ENCODE assay signal across 2 cellular contexts in the genomic region with DNA sequence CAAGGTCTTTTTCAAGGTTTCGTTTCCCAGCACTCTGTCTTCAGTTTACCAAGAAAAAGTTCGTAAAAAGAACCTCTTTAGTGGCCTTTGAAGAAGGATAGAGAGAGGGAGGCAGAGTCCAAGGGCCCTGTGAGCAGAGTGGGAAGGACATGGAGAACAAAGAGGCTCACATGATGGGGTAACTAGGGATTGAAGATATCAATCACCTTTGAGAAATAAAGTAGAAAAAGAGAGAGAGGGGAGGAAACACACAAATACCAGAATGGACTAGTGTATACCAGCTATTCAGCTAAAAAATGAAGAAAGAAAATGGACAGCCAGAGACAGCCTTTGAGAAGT.
TF ChIP-seq lines count a peak whose summit lies in the region.

No MANE protein-coding gene starts in this region.

TF ChIP-seq in HepG2, 621 proteins besides CTCF, POLR2A, EP300 and RAD21 (continues in another document):
- no peak for TF ChIP-seq ZNF180 (CRISPR knock-in tag; IDR thresholded peaks at IDR 0.05; ENCODE audit: borderline replicate concordance, low read depth)
- TF ChIP-seq HOXA9 (CRISPR knock-in tag; IDR thresholded peaks at IDR 0.05; ENCODE audit: borderline replicate concordance), result no peak
- TF ChIP-seq, protein P1, sequence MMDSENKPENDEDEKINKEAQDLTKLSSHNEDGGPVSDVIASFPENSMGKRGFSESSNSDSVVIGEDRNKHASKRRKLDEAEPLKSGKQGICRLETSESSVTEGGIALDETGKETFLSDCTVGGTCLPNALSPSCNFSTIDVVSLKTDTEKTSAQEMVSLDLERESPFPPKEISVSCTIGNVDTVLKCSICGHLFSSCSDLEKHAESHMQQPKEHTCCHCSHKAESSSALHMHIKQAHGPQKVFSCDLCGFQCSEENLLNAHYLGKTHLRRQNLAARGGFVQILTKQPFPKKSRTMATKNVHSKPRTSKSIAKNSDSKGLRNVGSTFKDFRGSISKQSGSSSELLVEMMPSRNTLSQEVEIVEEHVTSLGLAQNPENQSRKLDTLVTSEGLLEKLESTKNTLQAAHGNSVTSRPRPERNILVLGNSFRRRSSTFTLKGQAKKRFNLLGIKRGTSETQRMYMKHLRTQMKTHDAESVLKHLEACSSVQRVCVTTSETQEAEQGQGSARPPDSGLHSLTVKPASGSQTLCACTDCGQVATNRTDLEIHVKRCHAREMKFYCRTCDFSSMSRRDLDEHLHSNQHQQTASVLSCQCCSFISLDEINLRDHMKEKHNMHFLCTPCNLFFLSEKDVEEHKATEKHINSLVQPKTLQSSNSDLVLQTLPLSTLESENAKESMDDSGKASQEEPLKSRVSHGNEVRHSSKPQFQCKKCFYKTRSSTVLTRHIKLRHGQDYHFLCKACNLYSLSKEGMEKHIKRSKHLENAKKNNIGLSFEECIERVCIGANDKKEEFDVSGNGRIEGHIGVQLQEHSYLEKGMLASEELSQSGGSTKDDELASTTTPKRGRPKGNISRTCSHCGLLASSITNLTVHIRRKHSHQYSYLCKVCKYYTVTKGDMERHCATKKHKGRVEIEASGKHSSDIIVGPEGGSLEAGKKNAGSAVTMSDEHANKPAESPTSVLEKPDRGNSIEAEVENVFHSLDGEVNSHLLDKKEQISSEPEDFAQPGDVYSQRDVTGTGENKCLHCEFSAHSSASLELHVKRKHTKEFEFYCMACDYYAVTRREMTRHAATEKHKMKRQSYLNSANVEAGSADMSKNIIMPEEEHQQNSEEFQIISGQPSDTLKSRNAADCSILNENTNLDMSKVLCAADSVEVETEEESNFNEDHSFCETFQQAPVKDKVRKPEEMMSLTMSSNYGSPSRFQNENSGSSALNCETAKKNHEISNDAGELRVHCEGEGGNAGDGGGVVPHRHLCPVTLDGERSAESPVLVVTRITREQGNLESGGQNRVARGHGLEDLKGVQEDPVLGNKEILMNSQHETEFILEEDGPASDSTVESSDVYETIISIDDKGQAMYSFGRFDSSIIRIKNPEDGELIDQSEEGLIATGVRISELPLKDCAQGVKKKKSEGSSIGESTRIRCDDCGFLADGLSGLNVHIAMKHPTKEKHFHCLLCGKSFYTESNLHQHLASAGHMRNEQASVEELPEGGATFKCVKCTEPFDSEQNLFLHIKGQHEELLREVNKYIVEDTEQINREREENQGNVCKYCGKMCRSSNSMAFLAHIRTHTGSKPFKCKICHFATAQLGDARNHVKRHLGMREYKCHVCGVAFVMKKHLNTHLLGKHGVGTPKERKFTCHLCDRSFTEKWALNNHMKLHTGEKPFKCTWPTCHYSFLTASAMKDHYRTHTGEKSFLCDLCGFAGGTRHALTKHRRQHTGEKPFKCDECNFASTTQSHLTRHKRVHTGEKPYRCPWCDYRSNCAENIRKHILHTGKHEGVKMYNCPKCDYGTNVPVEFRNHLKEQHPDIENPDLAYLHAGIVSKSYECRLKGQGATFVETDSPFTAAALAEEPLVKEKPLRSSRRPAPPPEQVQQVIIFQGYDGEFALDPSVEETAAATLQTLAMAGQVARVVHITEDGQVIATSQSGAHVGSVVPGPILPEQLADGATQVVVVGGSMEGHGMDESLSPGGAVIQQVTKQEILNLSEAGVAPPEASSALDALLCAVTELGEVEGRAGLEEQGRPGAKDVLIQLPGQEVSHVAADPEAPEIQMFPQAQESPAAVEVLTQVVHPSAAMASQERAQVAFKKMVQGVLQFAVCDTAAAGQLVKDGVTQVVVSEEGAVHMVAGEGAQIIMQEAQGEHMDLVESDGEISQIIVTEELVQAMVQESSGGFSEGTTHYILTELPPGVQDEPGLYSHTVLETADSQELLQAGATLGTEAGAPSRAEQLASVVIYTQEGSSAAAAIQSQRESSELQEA (CRISPR knock-in tag; IDR thresholded peaks at IDR 0.05; ENCODE audit: not compliant biosample characterization), result no peak
- no peak for TF ChIP-seq MYNN (CRISPR knock-in tag; IDR thresholded peaks at IDR 0.05; ENCODE audit: low read depth)
- no peak for TF ChIP-seq ZNF614 (CRISPR knock-in tag; IDR thresholded peaks at IDR 0.05; ENCODE audit: borderline replicate concordance)
- no peak for TF ChIP-seq TEAD2 (CRISPR knock-in tag; IDR thresholded peaks at IDR 0.05)
- 0 out of 2 replicates have a peak, but pooled peaks have one; percentile 6 for TF ChIP-seq RCOR2 (CRISPR knock-in tag; IDR thresholded peaks at IDR 0.05)
- TF ChIP-seq HMG20A (CRISPR knock-in tag; IDR thresholded peaks at IDR 0.05; ENCODE audit: borderline replicate concordance), result no peak; the same call in 1 of the 2 replicates
- no peak for TF ChIP-seq SP140L (CRISPR knock-in tag; IDR thresholded peaks at IDR 0.05; ENCODE audit: borderline replicate concordance)
- no peak for TF ChIP-seq KLF9 (CRISPR knock-in tag; IDR thresholded peaks at IDR 0.05; ENCODE audit: low read depth)
- TF ChIP-seq ZSCAN20 (CRISPR knock-in tag; IDR thresholded peaks at IDR 0.05; ENCODE audit: borderline replicate concordance), result 0 out of 2 replicates have a peak, but pooled peaks have one; percentile 37
- no peak for TF ChIP-seq MAZ (IDR thresholded peaks at IDR 0.05; ENCODE audit: borderline replicate concordance, low read depth, low read length)
- no peak for TF ChIP-seq MAZ (CRISPR knock-in tag; IDR thresholded peaks at IDR 0.05; ENCODE audit: low read depth)
- TF ChIP-seq LBX2 (CRISPR knock-in tag; IDR thresholded peaks at IDR 0.05; ENCODE audit: borderline replicate concordance), result no peak
- no peak for TF ChIP-seq FOXP4 (CRISPR knock-in tag; IDR thresholded peaks at IDR 0.05)
- TF ChIP-seq KDM5A (IDR thresholded peaks at IDR 0.05; ENCODE audit: borderline replicate concordance, low read length), result no peak
- TF ChIP-seq ZFAT (CRISPR knock-in tag; conservative IDR thresholded peaks at IDR 0.05), result 0 out of 2 replicates have a peak, but pooled peaks have one; percentile 31

TF ChIP-seq in H1, 55 proteins besides CTCF, POLR2A, EP300 and RAD21:
- TF ChIP-seq, protein P2, sequence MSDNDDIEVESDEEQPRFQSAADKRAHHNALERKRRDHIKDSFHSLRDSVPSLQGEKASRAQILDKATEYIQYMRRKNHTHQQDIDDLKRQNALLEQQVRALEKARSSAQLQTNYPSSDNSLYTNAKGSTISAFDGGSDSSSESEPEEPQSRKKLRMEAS (IDR thresholded peaks at IDR 0.05), result no peak
- TF ChIP-seq POU5F1 (IDR thresholded peaks at IDR 0.05; ENCODE audit: low read depth, low read length) (no peak), GTF2F1 (IDR thresholded peaks at IDR 0.05; ENCODE audit: borderline replicate concordance, low read depth, low read length) (no peak), SIX5 (IDR thresholded peaks at IDR 0.05; ENCODE audit: low read depth, low read length) (no peak), TBP (IDR thresholded peaks at IDR 0.05; ENCODE audit: low read depth, low read length) (no peak), NANOG (IDR thresholded peaks at IDR 0.05; ENCODE audit: insufficient read depth, low read depth, low read length, poor library complexity, severe bottlenecking) (no peak), EGR1 (IDR thresholded peaks at IDR 0.05; ENCODE audit: borderline replicate concordance, low read depth, low read length) (no peak)
TF ChIP-seq in H1: peak in this region for 0.
